ENCODE assay signal across 8 cellular contexts in the genomic region with DNA sequence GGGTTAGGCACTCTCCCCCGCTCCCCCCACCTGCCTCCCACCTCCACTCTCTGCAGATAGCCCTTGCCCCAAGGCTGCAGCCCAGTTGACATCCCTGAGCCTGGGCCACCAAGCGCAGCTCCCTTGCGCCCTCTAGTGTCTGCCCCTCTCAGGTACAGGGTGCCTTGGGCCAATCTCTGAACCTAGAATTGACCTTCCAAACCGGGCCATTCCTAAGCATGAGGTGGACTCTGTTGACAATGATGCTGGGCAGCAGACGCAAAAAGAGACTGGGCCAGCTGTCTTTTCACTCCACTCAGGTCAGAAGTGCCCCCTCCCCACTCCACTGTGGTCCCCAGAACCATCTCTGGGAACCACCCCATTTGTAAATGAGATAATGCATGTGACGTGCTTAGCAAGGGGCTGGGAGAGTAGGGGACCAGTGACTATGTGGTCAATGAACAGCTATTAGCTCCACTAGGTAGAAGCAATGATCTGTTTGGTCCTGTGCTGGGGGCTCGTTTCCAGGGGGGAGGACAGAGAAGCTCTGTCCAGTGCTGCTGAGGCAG. TPM values are rescaled to one million over a fixed set of nuclear protein-coding genes. Genes with fewer than 3 reads are reported as not detected.
DNase-seq lines count a peak whose midpoint lies in the region; ATAC-seq and TF ChIP-seq lines count a peak whose summit lies in the region.

No MANE protein-coding gene starts in this region.

- H3K27me3 Mint-ChIP-seq in Calu3 (ENCODE audit: unreplicated experiment): no peaks in the 10 kb centered on the region

- in situ Hi-C loops in SK-MEL-5 (cut with HindIII; ENCODE audit: low pct_unique_long_range_greater_than_20kb, low sequenced_read_pairs): no loop called here

- no peak overlapping the region for H3K27ac Mint-ChIP-seq in Calu3 (ENCODE audit: unreplicated experiment)

- peak; percentile 50 for ATAC-seq in HG02642 (IDR thresholded peaks at IDR 0.05; ENCODE audit: poor library complexity, unreplicated experiment)
- ATAC-seq in GM21447 (IDR thresholded peaks at IDR 0.05; ENCODE audit: unreplicated experiment): no peak
- ATAC-seq in GM19328 (IDR thresholded peaks at IDR 0.05; ENCODE audit: unreplicated experiment): no peak

- no TSS peak for BruUV-seq in Calu3 (replicated peaks; lab: Mats Ljungman, UMichigan)

- peak; percentile 86 for TF ChIP-seq CTCF in Calu3 (IDR thresholded peaks at IDR 0.05; ENCODE audit: unreplicated experiment)

- peaks cover 24% of the 10 kb centered on the region for H3K4me1 Mint-ChIP-seq in Calu3 (ENCODE audit: low read depth, unreplicated experiment)

- DNase-seq in Calu3: peak; percentile 85
- peak; percentile 71 for DNase-seq in SK-MEL-5 (ENCODE audit: low read depth, low spot score)
- DNase-seq in activated naive CD4-positive, alpha-beta T cell (lab: John Stamatoyannopoulos, UW): peak; percentile 38 to 74 (median 66)
- peak; percentile 92 for DNase-seq in cardiac septum (ENCODE audit: low spot score)
- DNase-seq in retina: peak; percentile 63

- CTCF ChIA-PET in Calu3 (lab: Charles Lee): interaction anchor here (0.6 to 1.4 kb wide), 6 partner anchors 16 to 771 kb away, joined by 3 to 6 read pairs (median 4); no protein-coding TSS in a partner anchor

- no peak overlapping the region for H3K4me3 Mint-ChIP-seq in Calu3 (ENCODE audit: low read depth, unreplicated experiment)

- H3K9me3 Mint-ChIP-seq in Calu3 (ENCODE audit: low read depth, unreplicated experiment): no peaks in the 10 kb centered on the region

- H3K36me3 Mint-ChIP-seq in Calu3 (ENCODE audit: insufficient read depth, unreplicated experiment): no peaks in the 10 kb centered on the region

- intact Hi-C loops in Calu3 (cut with micrococcal nuclease; ENCODE audit: unreplicated experiment): loop anchor here (1.0 kb wide), 1 partner anchor 749 kb away; no protein-coding TSS in a partner anchor
- intact Hi-C loops in cardiac septum (cut with DNase I): loop anchor here (2.0 to 5.0 kb wide), 3 partner anchors 55 to 750 kb away; no protein-coding TSS in a partner anchor

RNA-seq across cellular contexts. Expression of gene PLB1, which starts 43.3 kb away (rescaled TPM):
- total RNA-seq in Calu3 (2022) (0.83 and 1.6 TPM in 2 replicates), cardiac septum (2.0 TPM)
- 7.0 and 7.4 TPM in 2 replicates for total RNA-seq in SK-MEL-5 (2014; rRNA removed; shearing (Covaris generic))
- polyA plus RNA-seq in SK-MEL-5 (2015; cell fraction: cytosol; rRNA removed): 13.9 and 16.7 TPM in 2 replicates
- 11.4 and 11.8 TPM in 2 replicates for polyA plus RNA-seq in SK-MEL-5 (2015; cell fraction: nucleus; rRNA removed)

RNA-seq across cellular contexts. Expression of gene FOSL2, which starts 60.0 kb away (rescaled TPM):
- total RNA-seq in Calu3 (2022) (53.7 and 57.3 TPM in 2 replicates), cardiac septum (65.4 TPM)
- total RNA-seq in SK-MEL-5 (2014; rRNA removed; shearing (Covaris generic)): 16.8 and 19.1 TPM in 2 replicates
- polyA plus RNA-seq in SK-MEL-5 (2015; cell fraction: cytosol; rRNA removed): 15.7 and 19.8 TPM in 2 replicates
- 13.5 and 18.2 TPM in 2 replicates for polyA plus RNA-seq in SK-MEL-5 (2015; cell fraction: nucleus; rRNA removed)
